ENCODE assay signal across 1 cellular context in genomic region chr17:49191407-49191916, GRCh38.
A peak's percentile ranks its signal among the peaks of the same experiment; 100 is the strongest.
TF ChIP-seq lines count a peak whose summit lies in the region.

No MANE protein-coding gene starts in this region.

TF ChIP-seq in GM12878, 131 proteins besides CTCF, POLR2A, EP300 and RAD21 (continued from another document and continues in another):
- TF ChIP-seq, protein P1, sequence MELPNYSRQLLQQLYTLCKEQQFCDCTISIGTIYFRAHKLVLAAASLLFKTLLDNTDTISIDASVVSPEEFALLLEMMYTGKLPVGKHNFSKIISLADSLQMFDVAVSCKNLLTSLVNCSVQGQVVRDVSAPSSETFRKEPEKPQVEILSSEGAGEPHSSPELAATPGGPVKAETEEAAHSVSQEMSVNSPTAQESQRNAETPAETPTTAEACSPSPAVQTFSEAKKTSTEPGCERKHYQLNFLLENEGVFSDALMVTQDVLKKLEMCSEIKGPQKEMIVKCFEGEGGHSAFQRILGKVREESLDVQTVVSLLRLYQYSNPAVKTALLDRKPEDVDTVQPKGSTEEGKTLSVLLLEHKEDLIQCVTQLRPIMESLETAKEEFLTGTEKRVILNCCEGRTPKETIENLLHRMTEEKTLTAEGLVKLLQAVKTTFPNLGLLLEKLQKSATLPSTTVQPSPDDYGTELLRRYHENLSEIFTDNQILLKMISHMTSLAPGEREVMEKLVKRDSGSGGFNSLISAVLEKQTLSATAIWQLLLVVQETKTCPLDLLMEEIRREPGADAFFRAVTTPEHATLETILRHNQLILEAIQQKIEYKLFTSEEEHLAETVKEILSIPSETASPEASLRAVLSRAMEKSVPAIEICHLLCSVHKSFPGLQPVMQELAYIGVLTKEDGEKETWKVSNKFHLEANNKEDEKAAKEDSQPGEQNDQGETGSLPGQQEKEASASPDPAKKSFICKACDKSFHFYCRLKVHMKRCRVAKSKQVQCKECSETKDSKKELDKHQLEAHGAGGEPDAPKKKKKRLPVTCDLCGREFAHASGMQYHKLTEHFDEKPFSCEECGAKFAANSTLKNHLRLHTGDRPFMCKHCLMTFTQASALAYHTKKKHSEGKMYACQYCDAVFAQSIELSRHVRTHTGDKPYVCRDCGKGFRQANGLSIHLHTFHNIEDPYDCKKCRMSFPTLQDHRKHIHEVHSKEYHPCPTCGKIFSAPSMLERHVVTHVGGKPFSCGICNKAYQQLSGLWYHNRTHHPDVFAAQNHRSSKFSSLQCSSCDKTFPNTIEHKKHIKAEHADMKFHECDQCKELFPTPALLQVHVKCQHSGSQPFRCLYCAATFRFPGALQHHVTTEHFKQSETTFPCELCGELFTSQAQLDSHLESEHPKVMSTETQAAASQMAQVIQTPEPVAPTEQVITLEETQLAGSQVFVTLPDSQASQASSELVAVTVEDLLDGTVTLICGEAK (IDR thresholded peaks at IDR 0.05; ENCODE audit: borderline replicate concordance), result peak; percentile 41; the same call in 1 of the 2 replicates
- TF ChIP-seq RUNX3 (IDR thresholded peaks at IDR 0.05; ENCODE audit: low read length) (peak; percentile 63; the same call in 1 of the 2 replicates), MEF2A (IDR thresholded peaks at IDR 0.05; ENCODE audit: insufficient read depth, low read depth, low read length) (0 out of 2 replicates have a peak, but pooled peaks have one; percentile 18), RFX5 (IDR thresholded peaks at IDR 0.05; ENCODE audit: low read depth, low read length) (no peak), REST (IDR thresholded peaks at IDR 0.05; ENCODE audit: low read depth, low read length) (no peak), NFIC (IDR thresholded peaks at IDR 0.05; ENCODE audit: low read depth, low read length) (peak; percentile 77; the same call in 1 of the 2 replicates), ZNF384 (IDR thresholded peaks at IDR 0.05; ENCODE audit: borderline replicate concordance, low read depth, low read length) (no peak), TARDBP (IDR thresholded peaks at IDR 0.05; ENCODE audit: borderline replicate concordance) (no peak), USF2 (IDR thresholded peaks at IDR 0.05; ENCODE audit: borderline replicate concordance, low read depth, low read length) (no peak), HDAC6 (IDR thresholded peaks at IDR 0.05; ENCODE audit: unreplicated experiment) (no peak), FOXK2 (IDR thresholded peaks at IDR 0.05) (no peak), PRDM15 (CRISPR knock-in tag; IDR thresholded peaks at IDR 0.05) (no peak), USF1 (IDR thresholded peaks at IDR 0.05; ENCODE audit: borderline replicate concordance, extremely low read length, insufficient read depth, low read depth, low read length) (no peak), KLF5 (IDR thresholded peaks at IDR 0.05; ENCODE audit: partially characterized antibody) (no peak), BCLAF1 (IDR thresholded peaks at IDR 0.05) (no peak), RB1 (IDR thresholded peaks at IDR 0.05; ENCODE audit: borderline replicate concordance) (no peak), ESRRA (IDR thresholded peaks at IDR 0.05; ENCODE audit: low read length) (no peak), HCFC1 (IDR thresholded peaks at IDR 0.05; ENCODE audit: low read length) (no peak), IRF5 (IDR thresholded peaks at IDR 0.05; ENCODE audit: borderline replicate concordance) (no peak), MTA2 (IDR thresholded peaks at IDR 0.05; ENCODE audit: low read depth) (no peak; the same call in 1 of the 2 replicates), KDM1A (IDR thresholded peaks at IDR 0.05; ENCODE audit: borderline replicate concordance) (no peak), FOS (IDR thresholded peaks at IDR 0.05; ENCODE audit: borderline replicate concordance, extremely low read depth, insufficient read length) (no peak), NR2C1 (IDR thresholded peaks at IDR 0.05) (no peak), ZNF622 (IDR thresholded peaks at IDR 0.05) (no peak)
- TF ChIP-seq, protein P2, sequence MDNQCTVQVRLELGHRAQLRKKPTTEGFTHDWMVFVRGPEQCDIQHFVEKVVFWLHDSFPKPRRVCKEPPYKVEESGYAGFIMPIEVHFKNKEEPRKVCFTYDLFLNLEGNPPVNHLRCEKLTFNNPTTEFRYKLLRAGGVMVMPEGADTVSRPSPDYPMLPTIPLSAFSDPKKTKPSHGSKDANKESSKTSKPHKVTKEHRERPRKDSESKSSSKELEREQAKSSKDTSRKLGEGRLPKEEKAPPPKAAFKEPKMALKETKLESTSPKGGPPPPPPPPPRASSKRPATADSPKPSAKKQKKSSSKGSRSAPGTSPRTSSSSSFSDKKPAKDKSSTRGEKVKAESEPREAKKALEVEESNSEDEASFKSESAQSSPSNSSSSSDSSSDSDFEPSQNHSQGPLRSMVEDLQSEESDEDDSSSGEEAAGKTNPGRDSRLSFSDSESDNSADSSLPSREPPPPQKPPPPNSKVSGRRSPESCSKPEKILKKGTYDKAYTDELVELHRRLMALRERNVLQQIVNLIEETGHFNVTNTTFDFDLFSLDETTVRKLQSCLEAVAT (IDR thresholded peaks at IDR 0.05), result no peak
- TF ChIP-seq, protein P3, sequence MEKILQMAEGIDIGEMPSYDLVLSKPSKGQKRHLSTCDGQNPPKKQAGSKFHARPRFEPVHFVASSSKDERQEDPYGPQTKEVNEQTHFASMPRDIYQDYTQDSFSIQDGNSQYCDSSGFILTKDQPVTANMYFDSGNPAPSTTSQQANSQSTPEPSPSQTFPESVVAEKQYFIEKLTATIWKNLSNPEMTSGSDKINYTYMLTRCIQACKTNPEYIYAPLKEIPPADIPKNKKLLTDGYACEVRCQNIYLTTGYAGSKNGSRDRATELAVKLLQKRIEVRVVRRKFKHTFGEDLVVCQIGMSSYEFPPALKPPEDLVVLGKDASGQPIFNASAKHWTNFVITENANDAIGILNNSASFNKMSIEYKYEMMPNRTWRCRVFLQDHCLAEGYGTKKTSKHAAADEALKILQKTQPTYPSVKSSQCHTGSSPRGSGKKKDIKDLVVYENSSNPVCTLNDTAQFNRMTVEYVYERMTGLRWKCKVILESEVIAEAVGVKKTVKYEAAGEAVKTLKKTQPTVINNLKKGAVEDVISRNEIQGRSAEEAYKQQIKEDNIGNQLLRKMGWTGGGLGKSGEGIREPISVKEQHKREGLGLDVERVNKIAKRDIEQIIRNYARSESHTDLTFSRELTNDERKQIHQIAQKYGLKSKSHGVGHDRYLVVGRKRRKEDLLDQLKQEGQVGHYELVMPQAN (conservative IDR thresholded peaks at IDR 0.05), result no peak
- TF ChIP-seq, protein P4, sequence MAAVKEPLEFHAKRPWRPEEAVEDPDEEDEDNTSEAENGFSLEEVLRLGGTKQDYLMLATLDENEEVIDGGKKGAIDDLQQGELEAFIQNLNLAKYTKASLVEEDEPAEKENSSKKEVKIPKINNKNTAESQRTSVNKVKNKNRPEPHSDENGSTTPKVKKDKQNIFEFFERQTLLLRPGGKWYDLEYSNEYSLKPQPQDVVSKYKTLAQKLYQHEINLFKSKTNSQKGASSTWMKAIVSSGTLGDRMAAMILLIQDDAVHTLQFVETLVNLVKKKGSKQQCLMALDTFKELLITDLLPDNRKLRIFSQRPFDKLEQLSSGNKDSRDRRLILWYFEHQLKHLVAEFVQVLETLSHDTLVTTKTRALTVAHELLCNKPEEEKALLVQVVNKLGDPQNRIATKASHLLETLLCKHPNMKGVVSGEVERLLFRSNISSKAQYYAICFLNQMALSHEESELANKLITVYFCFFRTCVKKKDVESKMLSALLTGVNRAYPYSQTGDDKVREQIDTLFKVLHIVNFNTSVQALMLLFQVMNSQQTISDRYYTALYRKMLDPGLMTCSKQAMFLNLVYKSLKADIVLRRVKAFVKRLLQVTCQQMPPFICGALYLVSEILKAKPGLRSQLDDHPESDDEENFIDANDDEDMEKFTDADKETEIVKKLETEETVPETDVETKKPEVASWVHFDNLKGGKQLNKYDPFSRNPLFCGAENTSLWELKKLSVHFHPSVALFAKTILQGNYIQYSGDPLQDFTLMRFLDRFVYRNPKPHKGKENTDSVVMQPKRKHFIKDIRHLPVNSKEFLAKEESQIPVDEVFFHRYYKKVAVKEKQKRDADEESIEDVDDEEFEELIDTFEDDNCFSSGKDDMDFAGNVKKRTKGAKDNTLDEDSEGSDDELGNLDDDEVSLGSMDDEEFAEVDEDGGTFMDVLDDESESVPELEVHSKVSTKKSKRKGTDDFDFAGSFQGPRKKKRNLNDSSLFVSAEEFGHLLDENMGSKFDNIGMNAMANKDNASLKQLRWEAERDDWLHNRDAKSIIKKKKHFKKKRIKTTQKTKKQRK (IDR thresholded peaks at IDR 0.05; ENCODE audit: low read depth, low read length), result no peak
